In genomic region chr3:49673715-49674490, GRCh38 we compare ENCODE assay signal across 8 cellular contexts. TPM values are rescaled to one million over a fixed set of nuclear protein-coding genes. Genes with fewer than 3 reads are reported as not detected.
DNase-seq lines count a peak whose midpoint lies in the region; ATAC-seq and FAIRE-seq lines count a peak whose summit lies in the region.

APEH (plus strand) TSS chr3:49674351; CDS start chr3:49674402, 51 bp downstream.

- peak within 1 kb of the TSS; percentile 78 to 97 (median 84) for H3K4me3 ChIP-seq in BLaER1 treated with 17β-estradiol and CSF1 and Interleukin-3, amounts not matched to agents 10 nM and 100 nM
- peak within 1 kb of the TSS; percentile 70 to 87 for H3K4me3 ChIP-seq in muscle layer of duodenum (ENCODE audit: low read depth in 1 of 2, low read length in 2 of 2)

- DNase-seq in HTR-8/SVneo (ENCODE audit: insufficient read length, low spot score) (peak; percentile 96), epithelial cell of prostate (ENCODE audit: low read depth, low spot score) (peak; percentile 83), DMS 273 (lab: John Stamatoyannopoulos, UW; ENCODE audit: unreplicated experiment) (no peak)
- DNase-seq in stimulated activated CD8-positive, alpha-beta memory T cell treated with anti-CD3 and anti-CD28 coated beads, Interleukin-7, amount 100 ng/mL, for 48 hours (ENCODE audit: extremely low read depth in 1 of 2, low read depth in 1 of 2) = peak; percentile 97 to 100

- POLR2A ChIA-PET in activated CD8-positive, alpha-beta memory T cell treated with anti-CD3 and anti-CD28 coated beads for 36 hours (lab: Charles Lee) = interaction anchor here (2.6 kb wide), 1 partner anchor 134 kb away, joined by 21 read pairs; no protein-coding TSS in a partner anchor

- H3K27me3 ChIP-seq in BLaER1 treated with 17β-estradiol and CSF1 and Interleukin-3, amounts not matched to agents 10 nM and 100 nM = no peaks in the 10 kb centered on the region
- H3K27me3 ChIP-seq in muscle layer of duodenum (ENCODE audit: low read depth, low read length) = no peaks in the 10 kb centered on the region

- H3K36me3 ChIP-seq in BLaER1 treated with 17β-estradiol and CSF1 and Interleukin-3, amounts not matched to agents 10 nM and 100 nM = peaks cover 31 to 37% (median 34%) of the 10 kb centered on the region in 11 experiments
- H3K36me3 ChIP-seq in muscle layer of duodenum (ENCODE audit: control insufficient read depth in 1 of 2, insufficient read depth in 2 of 2, low read length in 2 of 2) = peaks cover 18 to 34% of the 10 kb centered on the region in 2 donors

- H4K20me1 ChIP-seq in BLaER1 treated with 17β-estradiol and CSF1 and Interleukin-3, amounts not matched to agents 10 nM and 100 nM = peaks cover 0 to 67% (median 24%) of the 10 kb centered on the region in 11 experiments; a peak in 16 of 22 replicates

- peak; percentile 69 for ATAC-seq in GM21360 (IDR thresholded peaks at IDR 0.05; ENCODE audit: unreplicated experiment)

- peaks cover 27 to 60% (median 40%) of the 10 kb centered on the region in 10 experiments for H3K4me1 ChIP-seq in BLaER1 treated with 17β-estradiol and CSF1 and Interleukin-3, amounts not matched to agents 10 nM and 100 nM
- peaks cover 5 to 14% of the 10 kb centered on the region in 2 donors for H3K4me1 ChIP-seq in muscle layer of duodenum (ENCODE audit: control insufficient read depth in 1 of 2, insufficient read depth in 2 of 2, low read length in 2 of 2)

- peak within 1 kb of the TSS; percentile 90 to 99 (median 96) for H3K4me2 ChIP-seq in BLaER1 treated with 17β-estradiol and CSF1 and Interleukin-3, amounts not matched to agents 10 nM and 100 nM

- FAIRE-seq in HTR-8/SVneo (lab: Jason Lieb, UNC) = peak; percentile 96

- 0 out of 22 replicates have a peak, but pooled peaks cover 0 to 4% (median 0%) of the 10 kb centered on the region in 11 experiments for H3K9me3 ChIP-seq in BLaER1 treated with 17β-estradiol and CSF1 and Interleukin-3, amounts not matched to agents 10 nM and 100 nM (replicated peaks in 1 of 11)
- H3K9me3 ChIP-seq in muscle layer of duodenum (ENCODE audit: control insufficient read depth in 1 of 2, low read length in 2 of 2) = no peaks in the 10 kb centered on the region

- H3K9ac ChIP-seq in BLaER1 treated with 17β-estradiol and CSF1 and Interleukin-3, amounts not matched to agents 10 nM and 100 nM = peak within 1 kb of the TSS; percentile 80 to 96 (median 87)

- CTCF ChIA-PET in activated CD8-positive, alpha-beta memory T cell treated with anti-CD3 and anti-CD28 coated beads for 36 hours (lab: Charles Lee) = interaction anchor here (1.3 to 5.3 kb wide), 3 partner anchors 27 to 134 kb away, joined by 3 to 139 read pairs (median 15); partner anchors contain the start of gene BSN

- peak within 1 kb of the TSS; percentile 87 to 97 (median 93) for H3K27ac ChIP-seq in BLaER1 treated with 17β-estradiol and CSF1 and Interleukin-3, amounts not matched to agents 10 nM and 100 nM
- H3K27ac ChIP-seq in epithelial cell of prostate = peak within 1 kb of the TSS; percentile 82
- peak within 1 kb of the TSS; percentile 77 for H3K27ac ChIP-seq in muscle layer of duodenum (ENCODE audit: low read length)

RNA-seq across cellular contexts. Expression of gene APEH, which starts in this region (rescaled TPM):
- total RNA-seq in activated CD8-positive, alpha-beta memory T cell treated with anti-CD3 and anti-CD28 coated beads for 36 hours = 100 to 1,000 TPM; 186 to 189 TPM
